ENCODE assay signal across 23 cellular contexts in genomic region chr10:103762166-103762565, GRCh38.
"Had no signal": no experiment of that assay in that cellular context is flagged by ENCODE, and none has a peak within 500 bp of the region (broad histone marks: within the 10 kb centered on the region; RNA-seq: fewer than 3 reads in every experiment).

No MANE protein-coding gene starts in this region.

- H3K27ac ChIP-seq: adrenal gland, ascending aorta, brain microvascular endothelial cell, foreskin keratinocyte, right lobe of liver, transverse colon had no signal

- H3K27me3 ChIP-seq: adrenal gland, ascending aorta, brain microvascular endothelial cell, foreskin keratinocyte, pancreas, right lobe of liver, transverse colon had no signal

- H3K36me3 ChIP-seq: adrenal gland, ascending aorta, brain microvascular endothelial cell, pancreas, right lobe of liver, transverse colon had no signal

- FAIRE-seq: pancreas, small intestine, urothelium cell line had no signal

- H3K9me3 ChIP-seq: adrenal gland, ascending aorta, mucosa of descending colon, pancreas, right lobe of liver, transverse colon had no signal

- H3K4me3 ChIP-seq: adrenal gland, ascending aorta, mucosa of descending colon, pancreas, right lobe of liver, transverse colon had no signal

- ATAC-seq: activated CD4-positive, CD25-positive, alpha-beta regulatory T cell treated with anti-CD3 and anti-CD28 coated beads, Interleukin-2, amount 50 U/mL, for 24 hours; activated CD8-positive, alpha-beta T cell treated with anti-CD3 and anti-CD28 coated beads for 36 hours; foreskin keratinocyte; mucosa of descending colon; right lobe of liver; stimulated activated naive B cell treated with anti-CD40 and anti-IgM and Interleukin-4, amounts not matched to agents 10 μg/mL and 1 μg/mL and 100 μg/mL, for 72 hours; T-cell had no signal

- DNase-seq: activated CD4-positive, alpha-beta T cell treated with anti-CD3 and anti-CD28 coated beads, Interleukin-2, amount 10 ng/mL, durations not matched to agents 24 days and 14 days; activated CD8-positive, alpha-beta T cell treated with anti-CD3 and anti-CD28 coated beads for 36 hours; activated T-cell treated with anti-CD3 and anti-CD28 coated beads, Interleukin-2, amount 50 U/mL, for 1 hour; adrenal gland; brain microvascular endothelial cell; central memory CD4-positive, alpha-beta T cell; dermis blood vessel endothelial cell; effector memory CD4-positive, alpha-beta T cell; immature natural killer cell; kidney glomerular epithelial cell; mucosa of descending colon; nephron progenitor cell; pancreas; small intestine; stimulated activated CD4-positive, alpha-beta T cell treated with anti-CD3 and anti-CD28 coated beads, Interleukin-2, amount 100 ng/mL, for 24 hours; stimulated activated naive B cell treated with anti-CD40 and anti-IgM and Interleukin-4, amounts not matched to agents 10 μg/mL and 1 μg/mL and 100 μg/mL, for 72 hours; T-cell; transverse colon had no signal
